ENCODE assay signal across 8 cellular contexts in genomic region chr3:19946291-19946831, GRCh38. TPM values are rescaled to one million over a fixed set of nuclear protein-coding genes. Genes with fewer than 3 reads are reported as not detected.
DNase-seq lines count a peak whose midpoint lies in the region; ATAC-seq and TF ChIP-seq lines count a peak whose summit lies in the region.

No MANE protein-coding gene starts in this region.

- peaks cover 6% of the 10 kb centered on the region for H3K36me3 ChIP-seq in right atrium auricular region

- H3K27me3 ChIP-seq in right atrium auricular region = no peaks in the 10 kb centered on the region

- peaks cover 38% of the 10 kb centered on the region for H3K4me1 Mint-ChIP-seq in activated CD8-positive, alpha-beta T cell treated with anti-CD3 and anti-CD28 coated beads, Interleukin-2, amount 10 ng/mL, durations not matched to agents 7 days and 5 days (ENCODE audit: low read depth)

- no peaks in the 10 kb centered on the region for H3K9me3 ChIP-seq in right atrium auricular region

- H3K27ac ChIP-seq in right atrium auricular region (peak overlapping the region; percentile 94 to 99), skin epidermis (peak overlapping the region; percentile 33 to 100 (median 98))

- peak; percentile 32 for DNase-seq in AG08396 (ENCODE audit: low spot score)
- DNase-seq in activated CD8-positive, alpha-beta T cell treated with anti-CD3 and anti-CD28 coated beads, Interleukin-2, amount 10 ng/mL, durations not matched to agents 7 days and 5 days = no peak
- DNase-seq in right atrium auricular region (ENCODE audit: low spot score) = no peak
- DNase-seq in cerebellar nuclear complex (lab: John Stamatoyannopoulos, UW) = no peak
- DNase-seq in COLO829 (ENCODE audit: low spot score) = no peak

- H3K4me1 ChIP-seq in right atrium auricular region = peaks cover 0 to 30% of the 10 kb centered on the region in 2 donors

- peaks cover 30% of the 10 kb centered on the region for H3K36me3 Mint-ChIP-seq in activated CD8-positive, alpha-beta T cell treated with anti-CD3 and anti-CD28 coated beads, Interleukin-2, amount 10 ng/mL, durations not matched to agents 7 days and 5 days (ENCODE audit: low read depth)

- peak; percentile 4 for ATAC-seq in GM19023 (IDR thresholded peaks at IDR 0.05; ENCODE audit: unreplicated experiment)
- peak; percentile 3 for ATAC-seq in HG03442 (IDR thresholded peaks at IDR 0.05; ENCODE audit: unreplicated experiment)
- no peak for ATAC-seq in activated CD8-positive, alpha-beta T cell treated with anti-CD3 and anti-CD28 coated beads, Interleukin-2, amount 10 ng/mL, durations not matched to agents 7 days and 5 days

- H3K4me3 ChIP-seq in right atrium auricular region (peak overlapping the region; percentile 88 to 98), skin epidermis (peak overlapping the region; percentile 67 to 99 (median 93))

- POLR2A ChIA-PET in activated CD8-positive, alpha-beta T cell treated with anti-CD3 and anti-CD28 coated beads, Interleukin-2, amount 10 ng/mL, durations not matched to agents 7 days and 5 days (lab: Charles Lee) = interaction anchor here (1.0 kb wide), 1 partner anchor 9 kb away, joined by 5 read pairs; no protein-coding TSS in a partner anchor

- CTCF ChIA-PET in activated CD8-positive, alpha-beta T cell treated with anti-CD3 and anti-CD28 coated beads, Interleukin-2, amount 10 ng/mL, durations not matched to agents 7 days and 5 days (lab: Charles Lee) = interaction anchor here (1.3 kb wide), 1 partner anchor 9 kb away, joined by 3 read pairs; no protein-coding TSS in a partner anchor

- TF ChIP-seq CTCF in right atrium auricular region (IDR thresholded peaks at IDR 0.05) = no peak

- peak overlapping the region; percentile 98 for H3K4me3 Mint-ChIP-seq in activated CD8-positive, alpha-beta T cell treated with anti-CD3 and anti-CD28 coated beads, Interleukin-2, amount 10 ng/mL, durations not matched to agents 7 days and 5 days

- H3K9me3 Mint-ChIP-seq in activated CD8-positive, alpha-beta T cell treated with anti-CD3 and anti-CD28 coated beads, Interleukin-2, amount 10 ng/mL, durations not matched to agents 7 days and 5 days (ENCODE audit: insufficient read depth) = no peaks in the 10 kb centered on the region

- no peaks in the 10 kb centered on the region for H3K27me3 Mint-ChIP-seq in activated CD8-positive, alpha-beta T cell treated with anti-CD3 and anti-CD28 coated beads, Interleukin-2, amount 10 ng/mL, durations not matched to agents 7 days and 5 days (ENCODE audit: low read depth)

- H3K27ac Mint-ChIP-seq in activated CD8-positive, alpha-beta T cell treated with anti-CD3 and anti-CD28 coated beads, Interleukin-2, amount 10 ng/mL, durations not matched to agents 7 days and 5 days = peak overlapping the region; percentile 98

RNA-seq across cellular contexts. Expression of gene RAB5A, which starts 0.5 kb away (rescaled TPM):
- total RNA-seq in activated CD8-positive, alpha-beta T cell treated with anti-CD3 and anti-CD28 coated beads, Interleukin-2, amount 10 ng/mL, durations not matched to agents 7 days and 5 days = 10 to 100 TPM; 57.8 to 59.8 TPM
- total RNA-seq in right atrium auricular region = 10 to 100 TPM; 39.7 to 40.6 TPM

RNA-seq across cellular contexts. Expression of gene EFHB, which starts 12.3 kb away (rescaled TPM):
- total RNA-seq in activated CD8-positive, alpha-beta T cell treated with anti-CD3 and anti-CD28 coated beads, Interleukin-2, amount 10 ng/mL, durations not matched to agents 7 days and 5 days = under 1 TPM in 1 of 2 experiments, not detected in 1; 0.44 TPM
- total RNA-seq in right atrium auricular region = under 1 TPM in 1 of 2 donors, not detected in 1; 0.51 TPM
